1 cellular context compared by ENCODE assay signal in genomic region chr17:43877451-43878155, GRCh38.
TF ChIP-seq lines count a peak whose summit lies in the region.

No MANE protein-coding gene starts in this region.

TF ChIP-seq in HepG2, 621 proteins besides CTCF, POLR2A, EP300 and RAD21:
- TF ChIP-seq ZFY (CRISPR knock-in tag; IDR thresholded peaks at IDR 0.05), result 0 out of 2 replicates have a peak, but pooled peaks have one; percentile 4
- TF ChIP-seq NR1H2 (CRISPR knock-in tag; IDR thresholded peaks at IDR 0.05; ENCODE audit: borderline replicate concordance, low read depth), result no peak
TF ChIP-seq in HepG2: peak in this region for 1.
